In genomic region chr12:114918535-114919233, GRCh38 we compare ENCODE assay signal across 16 cellular contexts.
DNase-seq lines count a peak whose midpoint lies in the region; ATAC-seq and TF ChIP-seq lines count a peak whose summit lies in the region.
"Had no signal": no experiment of that assay in that cellular context is flagged by ENCODE, and none has a peak within 500 bp of the region (broad histone marks: within the 10 kb centered on the region; RNA-seq: fewer than 3 reads in every experiment).

No MANE protein-coding gene starts in this region.

- no peak overlapping the region for H2BK5ac ChIP-seq in neuronal stem cell (ENCODE audit: low read length)

- WGBS in neuronal stem cell (ENCODE audit: extremely low coverage in 2 of 2, insufficient read length in 2 of 2, insufficient replicate concordance in 1 of 2), 2 donors: no CpG with 5 or more reads among the region's 3 CpGs

- H3K79me1 ChIP-seq in neuronal stem cell (ENCODE audit: low read depth, low read length): no peaks in the 10 kb centered on the region

- H3K27ac ChIP-seq in PC-9: peak overlapping the region; percentile 79
- no peak overlapping the region for H3K27ac ChIP-seq in neuronal stem cell (replicated peaks; ENCODE audit: low read length)
- H3K27ac ChIP-seq: epithelial cell of prostate, stomach had no signal

- no peak overlapping the region for H3K4me3 Mint-ChIP-seq in activated T-helper 2 cell treated with anti-CD3 and anti-CD28 coated beads, Interferon-gamma antibody, Interleukin-2, Interleukin-4, amounts not matched to agents 10 μg/mL and 5 μg/mL and 100 μg/mL, durations not matched to agents 14 hours and 24 hours and 36 hours (ENCODE audit: low read depth)
- H3K4me3 Mint-ChIP-seq: activated CD8-positive, alpha-beta T cell treated with anti-CD3 and anti-CD28 coated beads for 36 hours; CD14-positive monocyte; central memory CD8-positive, alpha-beta T cell had no signal

- intact Hi-C loops in PC-9 (cut with micrococcal nuclease; ENCODE audit: unreplicated experiment): no loop called here
- intact Hi-C loops in mucosa of descending colon (cut with DNase I, micrococcal nuclease): no loop called here
- intact Hi-C loops in activated T-helper 2 cell treated with anti-CD3 and anti-CD28 coated beads, Interferon-gamma antibody, Interleukin-2, Interleukin-4, amounts not matched to agents 10 μg/mL and 5 μg/mL and 100 μg/mL, durations not matched to agents 14 hours and 24 hours and 36 hours (cut with micrococcal nuclease): no loop called here

- H3K27me3 ChIP-seq in PC-9 (ENCODE audit: insufficient read depth, low read depth) (no peaks in the 10 kb centered on the region), neuronal stem cell (ENCODE audit: control insufficient read depth in 3 of 3, insufficient read depth in 3 of 3, low read depth in 1 of 3, low read length in 3 of 3) (no peaks in the 10 kb centered on the region)
- H3K27me3 ChIP-seq: stomach had no signal

- H4K20me1 ChIP-seq in PC-9 (ENCODE audit: insufficient read depth): no peaks in the 10 kb centered on the region

- DNase-seq in EH (ENCODE audit: low read depth) (peak; percentile 93), PC-9 (peak in 1 of 2 experiments; percentile 88), dermis blood vessel endothelial cell (peak; percentile 34), mucosa of descending colon (peak in 2 of 3 donors; percentile 32 to 68), neuronal stem cell (ENCODE audit: low spot score) (no peak), germinal center (ENCODE audit: low spot score) (no peak)
- DNase-seq in activated T-helper 2 cell treated with anti-CD3 and anti-CD28 coated beads, Interferon-gamma antibody, Interleukin-2, Interleukin-4, amounts not matched to agents 10 μg/mL and 5 μg/mL and 100 μg/mL, durations not matched to agents 14 hours and 24 hours and 36 hours (ENCODE audit: low spot score): no peak
- DNase-seq: activated CD8-positive, alpha-beta T cell treated with anti-CD3 and anti-CD28 coated beads for 36 hours; activated naive CD4-positive, alpha-beta T cell; Kasumi-1; NCI-H2171; stomach had no signal

- H3K9me3 Mint-ChIP-seq in activated T-helper 2 cell treated with anti-CD3 and anti-CD28 coated beads, Interferon-gamma antibody, Interleukin-2, Interleukin-4, amounts not matched to agents 10 μg/mL and 5 μg/mL and 100 μg/mL, durations not matched to agents 14 hours and 24 hours and 36 hours: peaks cover 4% of the 10 kb centered on the region

- H3K4me2 ChIP-seq in PC-9 (peak overlapping the region; percentile 32), neuronal stem cell (ENCODE audit: insufficient read depth, low read length, poor library complexity, severe bottlenecking) (no peak overlapping the region)

- POLR2A ChIA-PET in PC-9 (lab: Charles Lee; ENCODE audit: unreplicated experiment): no interaction called here

- no peaks in the 10 kb centered on the region for H3K36me3 Mint-ChIP-seq in activated T-helper 2 cell treated with anti-CD3 and anti-CD28 coated beads, Interferon-gamma antibody, Interleukin-2, Interleukin-4, amounts not matched to agents 10 μg/mL and 5 μg/mL and 100 μg/mL, durations not matched to agents 14 hours and 24 hours and 36 hours (ENCODE audit: low read depth)
- H3K36me3 Mint-ChIP-seq: CD14-positive monocyte had no signal

- H3K27ac Mint-ChIP-seq in activated T-helper 2 cell treated with anti-CD3 and anti-CD28 coated beads, Interferon-gamma antibody, Interleukin-2, Interleukin-4, amounts not matched to agents 10 μg/mL and 5 μg/mL and 100 μg/mL, durations not matched to agents 14 hours and 24 hours and 36 hours: no peak overlapping the region
- H3K27ac Mint-ChIP-seq: activated CD8-positive, alpha-beta T cell treated with anti-CD3 and anti-CD28 coated beads for 36 hours; CD14-positive monocyte had no signal

- no peak overlapping the region for H2BK15ac ChIP-seq in neuronal stem cell (ENCODE audit: low read length)

- H3K14ac ChIP-seq in neuronal stem cell (ENCODE audit: low read length): no peak overlapping the region

- no peak overlapping the region for H3K4ac ChIP-seq in neuronal stem cell (ENCODE audit: low read length)

- no peak overlapping the region for H2BK12ac ChIP-seq in neuronal stem cell (ENCODE audit: low read length)

- H3F3A ChIP-seq in PC-9 (ENCODE audit: insufficient read depth, low read depth): peaks cover 17% of the 10 kb centered on the region; the same call in 1 of the 2 replicates

- H3K18ac ChIP-seq in neuronal stem cell (ENCODE audit: low read length): no peak overlapping the region

- BruUV-seq in PC-9 (replicated peaks; lab: Mats Ljungman, UMichigan): no TSS peak

- no peak overlapping the region for H3K4me3 ChIP-seq in PC-9
- no peak overlapping the region for H3K4me3 ChIP-seq in mucosa of descending colon
- H3K4me3 ChIP-seq in neuronal stem cell (ENCODE audit: low read length in 2 of 2): no peak overlapping the region
- H3K4me3 ChIP-seq: stomach had no signal

- no peaks in the 10 kb centered on the region for H3K4me1 Mint-ChIP-seq in activated T-helper 2 cell treated with anti-CD3 and anti-CD28 coated beads, Interferon-gamma antibody, Interleukin-2, Interleukin-4, amounts not matched to agents 10 μg/mL and 5 μg/mL and 100 μg/mL, durations not matched to agents 14 hours and 24 hours and 36 hours (ENCODE audit: low read depth)
- H3K4me1 Mint-ChIP-seq: CD14-positive monocyte; central memory CD8-positive, alpha-beta T cell had no signal

- no peak overlapping the region for H2BK120ac ChIP-seq in neuronal stem cell (ENCODE audit: low read depth, low read length)

- H2AK5ac ChIP-seq in neuronal stem cell (ENCODE audit: low read depth, low read length): no peak overlapping the region

- H3K4me1 ChIP-seq in PC-9 (replicated peaks; ENCODE audit: insufficient read depth) (peaks cover 64% of the 10 kb centered on the region), mucosa of descending colon (ENCODE audit: low read depth) (no peaks in the 10 kb centered on the region), neuronal stem cell (ENCODE audit: control insufficient read depth in 2 of 2, insufficient read depth in 1 of 2, low read depth in 1 of 2, low read length in 2 of 2) (peaks cover 0 to 9% of the 10 kb centered on the region in 2 donors)
- H3K4me1 ChIP-seq: stomach had no signal

- H4K91ac ChIP-seq in neuronal stem cell (ENCODE audit: low read depth, low read length, poor library complexity): no peak overlapping the region

- H2AFZ ChIP-seq in PC-9 (no peak overlapping the region), neuronal stem cell (ENCODE audit: low read length) (no peak overlapping the region)

- no peaks in the 10 kb centered on the region for H3K79me2 ChIP-seq in PC-9 (ENCODE audit: low read depth)

- no peaks in the 10 kb centered on the region for H3K9me2 ChIP-seq in PC-9 (ENCODE audit: insufficient read depth)

- ATAC-seq in mucosa of descending colon (peak; percentile 79), GM19467 (IDR thresholded peaks at IDR 0.05; ENCODE audit: unreplicated experiment) (no peak)
- ATAC-seq: activated CD8-positive, alpha-beta T cell treated with anti-CD3 and anti-CD28 coated beads for 36 hours had no signal

- H3K36me3 ChIP-seq in PC-9 (ENCODE audit: low read depth): no peaks in the 10 kb centered on the region
- H3K36me3 ChIP-seq in mucosa of descending colon (ENCODE audit: low read depth): no peaks in the 10 kb centered on the region
- no peaks in the 10 kb centered on the region for H3K36me3 ChIP-seq in neuronal stem cell (replicated peaks in 1 of 2; ENCODE audit: control insufficient read depth in 2 of 2, insufficient read depth in 2 of 2, low read length in 2 of 2)
- H3K36me3 ChIP-seq: stomach had no signal

- H3K9ac ChIP-seq in neuronal stem cell (ENCODE audit: low read depth, low read length, poor library complexity): no peak overlapping the region

- CTCF ChIA-PET in PC-9 (lab: Charles Lee): no interaction called here

- no peak for TF ChIP-seq CTCF in PC-9 (conservative IDR thresholded peaks at IDR 0.05)
- no peak for TF ChIP-seq CTCF in mucosa of descending colon (IDR thresholded peaks at IDR 0.05)

- H3K9me3 ChIP-seq in PC-9 (ENCODE audit: insufficient read depth, low read depth) (peaks cover 5% of the 10 kb centered on the region; the same call in 1 of the 2 replicates), mucosa of descending colon (no peaks in the 10 kb centered on the region), neuronal stem cell (replicated peaks in 1 of 2; ENCODE audit: control insufficient read depth in 2 of 2, insufficient read depth in 1 of 2, low read depth in 1 of 2, low read length in 2 of 2) (no peaks in the 10 kb centered on the region)

- no peak overlapping the region for H3K23ac ChIP-seq in neuronal stem cell (ENCODE audit: low read depth, low read length, poor library complexity)

- no peak overlapping the region for H4K8ac ChIP-seq in neuronal stem cell (ENCODE audit: low read depth, low read length)

- H3K27me3 Mint-ChIP-seq in activated T-helper 2 cell treated with anti-CD3 and anti-CD28 coated beads, Interferon-gamma antibody, Interleukin-2, Interleukin-4, amounts not matched to agents 10 μg/mL and 5 μg/mL and 100 μg/mL, durations not matched to agents 14 hours and 24 hours and 36 hours (ENCODE audit: low read depth): no peaks in the 10 kb centered on the region
- H3K27me3 Mint-ChIP-seq: activated CD8-positive, alpha-beta T cell treated with anti-CD3 and anti-CD28 coated beads for 36 hours; central memory CD8-positive, alpha-beta T cell had no signal

Comparison
In these comparisons a context has a peak if more than half of its experiments do, and no peak if none do; other contexts are left out.
1. DNase-seq: peak in EH (single experiment), dermis blood vessel endothelial cell (single experiment) and mucosa of descending colon (2 of 3); none in neuronal stem cell (single experiment), activated T-helper 2 cell treated with anti-CD3 and anti-CD28 coated beads, Interferon-gamma antibody, Interleukin-2, Interleukin-4, amounts not matched to agents 10 μg/mL and 5 μg/mL and 100 μg/mL, durations not matched to agents 14 hours and 24 hours and 36 hours (single experiment) and germinal center (single experiment).